13 cellular contexts compared by ENCODE assay signal in genomic region chr4:89765966-89766365, GRCh38.
A peak's percentile ranks its signal among the peaks of the same experiment; 100 is the strongest.
DNase-seq lines count a peak whose midpoint lies in the region; ATAC-seq and TF ChIP-seq lines count a peak whose summit lies in the region.
"Had no signal": no experiment of that assay in that cellular context is flagged by ENCODE, and none has a peak within 500 bp of the region (broad histone marks: within the 10 kb centered on the region; RNA-seq: fewer than 3 reads in every experiment).

No MANE protein-coding gene starts in this region.

- TF ChIP-seq CTCF in AG10803 (conservative IDR thresholded peaks at IDR 0.05; ENCODE audit: low read length), result no peak

- DNase-seq in AG10803 (ENCODE audit: low read depth) (peak; percentile 79), NCI-H226 (peak; percentile 71), dermis blood vessel endothelial cell (peak; percentile 63), medulla oblongata (ENCODE audit: extremely low spot score) (peak; percentile 56), posterior vena cava (ENCODE audit: low spot score) (no peak)
- DNase-seq in effector memory CD8-positive, alpha-beta T cell, result no peak
- DNase-seq: CD4-positive, alpha-beta memory T cell; NCI-H526 treated with DMSO at 0.1 percent for 48 hours; stimulated activated naive CD4-positive, alpha-beta T cell treated with Interleukin-2 at 50 U/mL for 16 hours had no signal

- no peak overlapping the region for H3K4me3 ChIP-seq in AG10803 (ENCODE audit: low read length)
- H3K4me3 ChIP-seq: skin epidermis had no signal

- no peaks in the 10 kb centered on the region for H3K9me3 Mint-ChIP-seq in effector memory CD8-positive, alpha-beta T cell
- H3K9me3 Mint-ChIP-seq: activated naive CD4-positive, alpha-beta T cell treated with anti-CD3 and anti-CD28 coated beads, Interleukin-2, amount 50 U/mL, for 24 hours had no signal

- ATAC-seq in HG03565 (IDR thresholded peaks at IDR 0.05; ENCODE audit: unreplicated experiment), result no peak
- ATAC-seq in effector memory CD8-positive, alpha-beta T cell (replicated peaks), result no peak
- no peak for ATAC-seq in HG02571 (IDR thresholded peaks at IDR 0.05; ENCODE audit: unreplicated experiment)

- H3K36me3 Mint-ChIP-seq in effector memory CD8-positive, alpha-beta T cell (ENCODE audit: insufficient read depth), result peaks cover 3% of the 10 kb centered on the region
- H3K36me3 Mint-ChIP-seq: activated naive CD4-positive, alpha-beta T cell treated with anti-CD3 and anti-CD28 coated beads, Interleukin-2, amount 50 U/mL, for 24 hours; CD4-positive, alpha-beta memory T cell had no signal

- H3K4me1 Mint-ChIP-seq in effector memory CD8-positive, alpha-beta T cell (ENCODE audit: low read depth in 2 of 2), result no peaks in the 10 kb centered on the region
- H3K4me1 Mint-ChIP-seq: activated naive CD4-positive, alpha-beta T cell treated with anti-CD3 and anti-CD28 coated beads, Interleukin-2, amount 50 U/mL, for 24 hours; CD4-positive, alpha-beta memory T cell had no signal

- intact Hi-C loops in posterior vena cava (cut with DNase I), result no loop called here

- H3K27me3 Mint-ChIP-seq in effector memory CD8-positive, alpha-beta T cell, result peaks cover 0 to 11% of the 10 kb centered on the region in 2 donors

- no peak overlapping the region for H3K4me3 Mint-ChIP-seq in effector memory CD8-positive, alpha-beta T cell
- H3K4me3 Mint-ChIP-seq: activated naive CD4-positive, alpha-beta T cell treated with anti-CD3 and anti-CD28 coated beads, Interleukin-2, amount 50 U/mL, for 24 hours; CD4-positive, alpha-beta memory T cell had no signal

- H3K27ac Mint-ChIP-seq in effector memory CD8-positive, alpha-beta T cell, result no peak overlapping the region
- H3K27ac Mint-ChIP-seq: activated naive CD4-positive, alpha-beta T cell treated with anti-CD3 and anti-CD28 coated beads, Interleukin-2, amount 50 U/mL, for 24 hours; CD4-positive, alpha-beta memory T cell had no signal

Comparison
In these comparisons a context has a peak if more than half of its experiments do, and no peak if none do; other contexts are left out.
1. DNase-seq: peak in AG10803 (single experiment), NCI-H226 (single experiment), dermis blood vessel endothelial cell (single experiment) and medulla oblongata (single experiment); none in posterior vena cava (single experiment) and effector memory CD8-positive, alpha-beta T cell (0 of 3).